ENCODE assay signal across 1 cellular context in genomic region chr11:19873730-19874129, GRCh38.
TF ChIP-seq lines count a peak whose summit lies in the region.

No MANE protein-coding gene starts in this region.

TF ChIP-seq in GM23338, 12 proteins besides CTCF, POLR2A, EP300 and RAD21:
- TF ChIP-seq, protein P1, sequence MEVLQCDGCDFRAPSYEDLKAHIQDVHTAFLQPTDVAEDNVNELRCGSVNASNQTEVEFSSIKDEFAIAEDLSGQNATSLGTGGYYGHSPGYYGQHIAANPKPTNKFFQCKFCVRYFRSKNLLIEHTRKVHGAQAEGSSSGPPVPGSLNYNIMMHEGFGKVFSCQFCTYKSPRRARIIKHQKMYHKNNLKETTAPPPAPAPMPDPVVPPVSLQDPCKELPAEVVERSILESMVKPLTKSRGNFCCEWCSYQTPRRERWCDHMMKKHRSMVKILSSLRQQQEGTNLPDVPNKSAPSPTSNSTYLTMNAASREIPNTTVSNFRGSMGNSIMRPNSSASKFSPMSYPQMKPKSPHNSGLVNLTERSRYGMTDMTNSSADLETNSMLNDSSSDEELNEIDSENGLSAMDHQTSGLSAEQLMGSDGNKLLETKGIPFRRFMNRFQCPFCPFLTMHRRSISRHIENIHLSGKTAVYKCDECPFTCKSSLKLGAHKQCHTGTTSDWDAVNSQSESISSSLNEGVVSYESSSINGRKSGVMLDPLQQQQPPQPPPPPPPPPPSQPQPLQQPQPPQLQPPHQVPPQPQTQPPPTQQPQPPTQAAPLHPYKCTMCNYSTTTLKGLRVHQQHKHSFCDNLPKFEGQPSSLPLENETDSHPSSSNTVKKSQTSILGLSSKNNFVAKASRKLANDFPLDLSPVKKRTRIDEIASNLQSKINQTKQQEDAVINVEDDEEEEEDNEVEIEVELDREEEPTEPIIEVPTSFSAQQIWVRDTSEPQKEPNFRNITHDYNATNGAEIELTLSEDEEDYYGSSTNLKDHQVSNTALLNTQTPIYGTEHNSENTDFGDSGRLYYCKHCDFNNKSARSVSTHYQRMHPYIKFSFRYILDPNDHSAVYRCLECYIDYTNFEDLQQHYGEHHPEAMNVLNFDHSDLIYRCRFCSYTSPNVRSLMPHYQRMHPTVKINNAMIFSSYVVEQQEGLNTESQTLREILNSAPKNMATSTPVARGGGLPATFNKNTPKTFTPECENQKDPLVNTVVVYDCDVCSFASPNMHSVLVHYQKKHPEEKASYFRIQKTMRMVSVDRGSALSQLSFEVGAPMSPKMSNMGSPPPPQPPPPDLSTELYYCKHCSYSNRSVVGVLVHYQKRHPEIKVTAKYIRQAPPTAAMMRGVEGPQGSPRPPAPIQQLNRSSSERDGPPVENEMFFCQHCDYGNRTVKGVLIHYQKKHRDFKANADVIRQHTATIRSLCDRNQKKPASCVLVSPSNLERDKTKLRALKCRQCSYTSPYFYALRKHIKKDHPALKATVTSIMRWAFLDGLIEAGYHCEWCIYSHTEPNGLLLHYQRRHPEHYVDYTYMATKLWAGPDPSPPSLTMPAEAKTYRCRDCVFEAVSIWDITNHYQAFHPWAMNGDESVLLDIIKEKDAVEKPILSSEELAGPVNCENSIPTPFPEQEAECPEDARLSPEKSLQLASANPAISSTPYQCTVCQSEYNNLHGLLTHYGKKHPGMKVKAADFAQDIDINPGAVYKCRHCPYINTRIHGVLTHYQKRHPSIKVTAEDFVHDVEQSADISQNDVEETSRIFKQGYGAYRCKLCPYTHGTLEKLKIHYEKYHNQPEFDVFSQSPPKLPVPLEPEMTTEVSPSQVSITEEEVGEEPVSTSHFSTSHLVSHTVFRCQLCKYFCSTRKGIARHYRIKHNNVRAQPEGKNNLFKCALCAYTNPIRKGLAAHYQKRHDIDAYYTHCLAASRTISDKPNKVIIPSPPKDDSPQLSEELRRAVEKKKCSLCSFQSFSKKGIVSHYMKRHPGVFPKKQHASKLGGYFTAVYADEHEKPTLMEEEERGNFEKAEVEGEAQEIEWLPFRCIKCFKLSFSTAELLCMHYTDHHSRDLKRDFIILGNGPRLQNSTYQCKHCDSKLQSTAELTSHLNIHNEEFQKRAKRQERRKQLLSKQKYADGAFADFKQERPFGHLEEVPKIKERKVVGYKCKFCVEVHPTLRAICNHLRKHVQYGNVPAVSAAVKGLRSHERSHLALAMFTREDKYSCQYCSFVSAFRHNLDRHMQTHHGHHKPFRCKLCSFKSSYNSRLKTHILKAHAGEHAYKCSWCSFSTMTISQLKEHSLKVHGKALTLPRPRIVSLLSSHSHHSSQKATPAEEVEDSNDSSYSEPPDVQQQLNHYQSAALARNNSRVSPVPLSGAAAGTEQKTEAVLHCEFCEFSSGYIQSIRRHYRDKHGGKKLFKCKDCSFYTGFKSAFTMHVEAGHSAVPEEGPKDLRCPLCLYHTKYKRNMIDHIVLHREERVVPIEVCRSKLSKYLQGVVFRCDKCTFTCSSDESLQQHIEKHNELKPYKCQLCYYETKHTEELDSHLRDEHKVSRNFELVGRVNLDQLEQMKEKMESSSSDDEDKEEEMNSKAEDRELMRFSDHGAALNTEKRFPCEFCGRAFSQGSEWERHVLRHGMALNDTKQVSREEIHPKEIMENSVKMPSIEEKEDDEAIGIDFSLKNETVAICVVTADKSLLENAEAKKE (CRISPR knock-in tag; IDR thresholded peaks at IDR 0.05), result no peak
- TF ChIP-seq EZH2 (IDR thresholded peaks at IDR 0.05; ENCODE audit: low read depth, unreplicated experiment), result no peak
- no peak for TF ChIP-seq JUNB (IDR thresholded peaks at IDR 0.05; ENCODE audit: unreplicated experiment)
- no peak for TF ChIP-seq EZH2phosphoT487 (IDR thresholded peaks at IDR 0.05; ENCODE audit: unreplicated experiment)
- TF ChIP-seq CREB1 (CRISPR knock-in tag; IDR thresholded peaks at IDR 0.05; ENCODE audit: low read depth), result no peak
- no peak for TF ChIP-seq NANOG (IDR thresholded peaks at IDR 0.05; ENCODE audit: borderline replicate concordance)
TF ChIP-seq in GM23338: peak in this region for 0.
